1 cellular context compared by ENCODE assay signal in the genomic region with DNA sequence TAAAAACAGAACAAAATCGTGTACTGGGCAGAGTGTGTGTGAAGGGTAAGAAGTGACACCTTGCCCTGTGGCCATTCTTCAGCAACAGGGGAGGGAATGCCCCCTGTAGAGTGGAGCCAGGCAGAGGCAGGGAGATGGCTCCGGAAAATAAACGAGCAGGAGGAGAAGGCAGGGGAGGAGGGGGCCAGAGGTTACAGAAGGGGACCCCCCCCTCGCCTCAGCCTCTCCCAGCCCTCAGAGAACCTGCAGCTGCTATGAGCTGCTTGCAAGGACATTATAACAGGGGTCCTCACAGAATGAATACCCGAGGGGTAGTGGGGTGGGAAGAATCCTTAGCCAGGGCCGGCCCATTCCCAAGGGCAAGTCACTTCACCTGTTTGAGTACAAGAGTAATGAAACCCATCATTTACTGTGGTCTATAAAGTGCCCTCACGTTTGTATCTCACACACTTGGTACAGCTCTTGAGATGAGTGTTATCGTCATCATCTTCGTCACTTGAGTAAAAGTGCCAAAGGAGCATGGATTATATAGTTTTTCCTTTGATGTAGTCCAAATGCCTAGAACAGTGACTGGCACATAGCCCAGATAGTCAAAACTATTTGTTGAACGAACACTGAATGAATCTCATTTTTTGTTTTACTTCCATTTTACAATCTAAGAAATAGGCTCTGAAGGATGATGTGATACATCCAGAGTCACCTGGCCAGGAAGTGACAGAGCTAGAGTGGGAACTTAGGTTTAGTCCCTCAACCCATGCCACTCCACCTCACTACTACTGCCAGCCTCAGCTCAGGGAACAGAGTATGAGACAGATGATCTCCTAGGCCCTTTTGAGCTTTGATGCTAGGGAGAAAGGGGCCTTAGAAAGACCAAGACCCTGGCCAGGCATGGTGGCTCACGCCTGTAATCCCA.
TF ChIP-seq lines count a peak whose summit lies in the region.

No MANE protein-coding gene starts in this region.

TF ChIP-seq in GM12878, 131 proteins besides CTCF, POLR2A, EP300 and RAD21:
- no peak for TF ChIP-seq KAT2A (conservative IDR thresholded peaks at IDR 0.05; ENCODE audit: control insufficient read depth, low read depth, low read length)
- no peak for TF ChIP-seq EED (IDR thresholded peaks at IDR 0.05; ENCODE audit: low read depth)
- no peak for TF ChIP-seq SREBF1 (IDR thresholded peaks at IDR 0.05; ENCODE audit: low read length)
- TF ChIP-seq RELB (IDR thresholded peaks at IDR 0.05; ENCODE audit: low read depth), result no peak
- no peak for TF ChIP-seq BCLAF1 (IDR thresholded peaks at IDR 0.05)
- no peak for TF ChIP-seq RUNX3 (IDR thresholded peaks at IDR 0.05; ENCODE audit: low read length)
- TF ChIP-seq SUPT20H (IDR thresholded peaks at IDR 0.05; ENCODE audit: borderline replicate concordance, control insufficient read depth, low read depth, low read length), result no peak
- TF ChIP-seq HSF1 (IDR thresholded peaks at IDR 0.05; ENCODE audit: low read depth, low read length), result no peak
- no peak for TF ChIP-seq ZNF217 (IDR thresholded peaks at IDR 0.05)
- TF ChIP-seq, protein P1, sequence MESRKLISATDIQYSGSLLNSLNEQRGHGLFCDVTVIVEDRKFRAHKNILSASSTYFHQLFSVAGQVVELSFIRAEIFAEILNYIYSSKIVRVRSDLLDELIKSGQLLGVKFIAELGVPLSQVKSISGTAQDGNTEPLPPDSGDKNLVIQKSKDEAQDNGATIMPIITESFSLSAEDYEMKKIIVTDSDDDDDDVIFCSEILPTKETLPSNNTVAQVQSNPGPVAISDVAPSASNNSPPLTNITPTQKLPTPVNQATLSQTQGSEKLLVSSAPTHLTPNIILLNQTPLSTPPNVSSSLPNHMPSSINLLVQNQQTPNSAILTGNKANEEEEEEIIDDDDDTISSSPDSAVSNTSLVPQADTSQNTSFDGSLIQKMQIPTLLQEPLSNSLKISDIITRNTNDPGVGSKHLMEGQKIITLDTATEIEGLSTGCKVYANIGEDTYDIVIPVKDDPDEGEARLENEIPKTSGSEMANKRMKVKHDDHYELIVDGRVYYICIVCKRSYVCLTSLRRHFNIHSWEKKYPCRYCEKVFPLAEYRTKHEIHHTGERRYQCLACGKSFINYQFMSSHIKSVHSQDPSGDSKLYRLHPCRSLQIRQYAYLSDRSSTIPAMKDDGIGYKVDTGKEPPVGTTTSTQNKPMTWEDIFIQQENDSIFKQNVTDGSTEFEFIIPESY (IDR thresholded peaks at IDR 0.05), result no peak
- TF ChIP-seq ZBTB4 (CRISPR knock-in tag; IDR thresholded peaks at IDR 0.05), result no peak
- no peak for TF ChIP-seq SMC3 (IDR thresholded peaks at IDR 0.05; ENCODE audit: borderline replicate concordance, low read length)
TF ChIP-seq in GM12878: peak in this region for 0.
